ENCODE assay signal across 8 cellular contexts in the genomic region with DNA sequence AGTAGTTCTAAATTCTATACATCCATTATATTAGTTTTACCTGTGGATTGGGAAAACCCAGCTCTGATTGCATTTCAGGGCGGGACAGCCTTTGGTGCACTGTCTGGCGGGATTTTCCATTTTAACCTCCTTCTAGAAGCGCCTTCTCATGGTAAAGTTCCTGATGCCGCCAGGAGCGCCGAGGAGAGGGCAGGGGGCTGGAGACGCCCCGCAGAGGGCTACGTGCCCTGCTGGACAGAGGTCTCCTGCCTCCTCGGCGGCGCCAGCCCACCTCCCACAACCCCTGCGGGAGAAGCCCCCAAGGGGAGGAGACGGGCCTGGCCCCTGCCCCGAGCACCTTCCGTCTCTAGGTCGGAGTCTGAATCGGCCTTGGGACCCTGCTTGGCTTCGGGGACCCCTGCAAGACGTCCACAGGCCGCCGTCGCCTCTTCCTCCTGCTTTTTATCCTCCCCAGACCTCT. TPM values are rescaled to one million over a fixed set of nuclear protein-coding genes. Genes with fewer than 3 reads are reported as not detected.
A peak's percentile ranks its signal among the peaks of the same experiment; 100 is the strongest.
DNase-seq lines count a peak whose midpoint lies in the region; ATAC-seq and TF ChIP-seq lines count a peak whose summit lies in the region.

No MANE protein-coding gene starts in this region.

- WGBS in esophagus muscularis mucosa, result 4% methylated on average over 17 of the region's 23 CpGs

- H3K4me1 ChIP-seq in OCI-LY7 (ENCODE audit: insufficient read depth, low read length, poor library complexity, severe bottlenecking), result peaks cover 15% of the 10 kb centered on the region
- peaks cover 22 to 27% (median 25%) of the 10 kb centered on the region in 4 donors for H3K4me1 ChIP-seq in esophagus muscularis mucosa

- POLR2A ChIA-PET in OCI-LY7 (lab: Charles Lee), result interaction anchor here (0.9 kb wide), 1 partner anchor 11 kb away, joined by 4 read pairs; no protein-coding TSS in a partner anchor

- H3K36me3 ChIP-seq in OCI-LY7 (ENCODE audit: insufficient read depth, low read length) (no peaks in the 10 kb centered on the region), esophagus muscularis mucosa (no peaks in the 10 kb centered on the region)

- peak overlapping the region; percentile 77 for H2AFZ ChIP-seq in OCI-LY7 (ENCODE audit: low read length)

- CTCF ChIA-PET in OCI-LY7 (lab: Charles Lee; ENCODE audit: unreplicated experiment), result no interaction called here

- no peak for TF ChIP-seq POLR2A in esophagus muscularis mucosa (IDR thresholded peaks at IDR 0.05; ENCODE audit: low read depth)

- intact Hi-C loops in OCI-LY7 (cut with micrococcal nuclease; ENCODE audit: unreplicated experiment) (no loop called here), esophagus muscularis mucosa (cut with DNase I) (loop anchor here (10.0 kb wide), 1 partner anchor 49 kb away; the partner anchor contains the start of gene AIFM3)

- no peak for TF ChIP-seq EP300 in esophagus muscularis mucosa (IDR thresholded peaks at IDR 0.05)

- H3K4me3 ChIP-seq in OCI-LY7 (ENCODE audit: low read depth, low read length, poor library complexity, severe bottlenecking) (peak overlapping the region; percentile 68), esophagus muscularis mucosa (peak overlapping the region; percentile 53 to 66 (median 59)), skeletal muscle cell (ENCODE audit: low read depth, low read length) (peak overlapping the region; percentile 62)

- peak overlapping the region; percentile 77 for H3K4me2 ChIP-seq in OCI-LY7 (ENCODE audit: low read length)

- no peaks in the 10 kb centered on the region for H3K9me2 ChIP-seq in OCI-LY7 (ENCODE audit: insufficient read depth, low read length)

- H3K27ac ChIP-seq in OCI-LY7 (ENCODE audit: low read depth, low read length, poor library complexity, severe bottlenecking) (no peak overlapping the region), esophagus muscularis mucosa (replicated peaks in 1 of 4) (peak overlapping the region; percentile 71 to 86 (median 80))

- peak; percentile 12 for ATAC-seq in GM19455 (IDR thresholded peaks at IDR 0.05; ENCODE audit: unreplicated experiment)
- no peak for ATAC-seq in HG03432 (IDR thresholded peaks at IDR 0.05; ENCODE audit: unreplicated experiment)

- TF ChIP-seq CTCF in OCI-LY7 (conservative IDR thresholded peaks at IDR 0.05; ENCODE audit: low read length), result no peak
- TF ChIP-seq CTCF in esophagus muscularis mucosa (IDR thresholded peaks at IDR 0.05), result no peak

- no peaks in the 10 kb centered on the region for H3K27me3 ChIP-seq in esophagus muscularis mucosa

- no TSS peak for BruUV-seq in OCI-LY7 (replicated peaks; lab: Mats Ljungman, UMichigan)

- H3K9me3 ChIP-seq in OCI-LY7 (ENCODE audit: low read length) (no peaks in the 10 kb centered on the region), esophagus muscularis mucosa (no peaks in the 10 kb centered on the region)

- no peaks in the 10 kb centered on the region for H4K20me1 ChIP-seq in OCI-LY7 (ENCODE audit: insufficient read depth, low read length)

- no peaks in the 10 kb centered on the region for H3K79me2 ChIP-seq in OCI-LY7 (ENCODE audit: insufficient read depth, low read depth, low read length)

- DNase-seq in OCI-LY7 (ENCODE audit: low spot score), result no peak
- no peak for DNase-seq in esophagus muscularis mucosa (ENCODE audit: extremely low spot score)
- DNase-seq in skeletal muscle cell (ENCODE audit: low read depth), result no peak
- DNase-seq in SIG-M5 (lab: John Stamatoyannopoulos, UW), result no peak
- DNase-seq in stimulated activated CD4-positive, alpha-beta T cell treated with anti-CD3 and anti-CD28 coated beads, Interleukin-1b, Interleukin-23, amount 100 ng/mL, for 48 hours, result no peak
- DNase-seq in NCI-H524 treated with DMSO at 0.1 percent for 48 hours (lab: John Stamatoyannopoulos, UW), result no peak

RNA-seq across cellular contexts. Expression of gene P2RX6, which starts 1.2 kb away (rescaled TPM):
- 0.06 TPM in 1 of 2 replicates, not detected in the other for total RNA-seq in OCI-LY7 (2014; rRNA removed; shearing (Covaris generic))
- total RNA-seq in OCI-LY7 (2022), result 0.30 and 0.32 TPM in 2 replicates
- under 1 TPM; 0.39 to 0.50 (median 0.41) TPM for total RNA-seq in esophagus muscularis mucosa

RNA-seq across cellular contexts. Expression of gene THAP7, which starts 11.9 kb away (rescaled TPM):
- total RNA-seq in OCI-LY7 (2014; rRNA removed; shearing (Covaris generic)), result 60.4 and 73.0 TPM in 2 replicates
- total RNA-seq in OCI-LY7 (2022) (35.8 and 36.3 TPM in 2 replicates), esophagus muscularis mucosa (10 to 100 TPM; 33.2 to 42.4 (median 39.1) TPM)

RNA-seq across cellular contexts. Expression of gene SLC7A4, which starts 18.6 kb away (rescaled TPM):
- not detected in 2 replicates for total RNA-seq in OCI-LY7 (2014; rRNA removed; shearing (Covaris generic))
- total RNA-seq in OCI-LY7 (2022) (not detected in 2 replicates), esophagus muscularis mucosa (under 1 TPM; 0.23 to 0.42 (median 0.36) TPM)

RNA-seq across cellular contexts. Expression of gene LZTR1, which starts 31.7 kb away (rescaled TPM):
- total RNA-seq in OCI-LY7 (2014; rRNA removed; shearing (Covaris generic)), result 46.8 and 48.3 TPM in 2 replicates
- total RNA-seq in OCI-LY7 (2022) (54.9 and 61.8 TPM in 2 replicates), esophagus muscularis mucosa (10 to 100 TPM; 42.4 to 76.3 (median 57.2) TPM)

RNA-seq across cellular contexts. Expression of gene LRRC74B, which starts 32.0 kb away (rescaled TPM):
- not detected in 2 replicates for total RNA-seq in OCI-LY7 (2014; rRNA removed; shearing (Covaris generic))
- total RNA-seq in OCI-LY7 (2022) (not detected in 2 replicates), esophagus muscularis mucosa (not detected)
